In the genomic region with DNA sequence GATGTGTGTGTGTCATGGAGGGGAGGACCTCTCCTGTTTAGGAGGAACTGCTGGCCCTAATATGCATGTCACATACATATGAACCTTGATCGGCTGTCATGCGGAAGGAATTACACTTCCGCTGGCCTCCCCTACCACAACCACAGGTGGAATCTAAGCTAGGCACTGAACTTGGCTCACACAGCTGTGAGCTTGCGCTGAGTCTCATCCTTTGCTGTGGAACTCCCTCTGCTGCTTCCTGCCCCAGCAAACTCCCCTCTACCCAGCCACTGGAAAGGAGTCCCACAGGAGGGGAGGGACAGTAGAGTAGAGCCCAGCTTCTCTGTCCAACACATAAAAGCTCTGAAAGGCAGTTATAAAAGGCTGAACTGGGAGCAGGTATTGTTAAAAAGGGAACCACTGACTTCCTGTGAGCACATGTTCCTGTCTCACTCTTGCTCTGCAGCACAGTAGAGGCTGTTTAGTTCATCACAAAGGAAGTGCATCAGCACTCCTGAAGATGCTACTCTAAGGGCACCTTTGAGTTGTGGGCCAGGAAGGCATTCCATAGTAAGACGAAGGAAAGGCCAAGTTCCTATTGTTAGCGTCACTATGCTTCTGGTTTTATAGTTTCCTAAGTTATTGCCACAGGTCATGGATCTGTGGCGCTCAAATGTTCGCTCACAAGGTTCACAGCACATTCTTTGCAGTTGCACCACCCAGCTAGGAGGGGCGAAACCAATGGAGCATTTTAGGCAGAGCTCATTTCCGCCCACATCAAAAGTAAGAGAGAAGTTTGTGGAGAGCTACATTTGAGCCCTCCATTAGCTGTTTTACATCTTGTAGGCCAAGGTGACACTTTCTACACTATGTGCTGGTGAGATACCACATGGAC, we compare ENCODE assay signal across 9 cellular contexts. TPM values are rescaled to one million over a fixed set of nuclear protein-coding genes. Genes with fewer than 3 reads are reported as not detected.
DNase-seq lines count a peak whose midpoint lies in the region; ATAC-seq and TF ChIP-seq lines count a peak whose summit lies in the region.
"Had no signal": no experiment of that assay in that cellular context is flagged by ENCODE, and none has a peak within 500 bp of the region (broad histone marks: within the 10 kb centered on the region; RNA-seq: fewer than 3 reads in every experiment).

No MANE protein-coding gene starts in this region.

- DNase-seq in GDM1 (lab: John Stamatoyannopoulos, UW) (peak; percentile 66), Kasumi-1 (lab: John Stamatoyannopoulos, UW) (peak; percentile 75 to 76), omental fat pad (ENCODE audit: low spot score) (no peak), D341Med (ENCODE audit: low spot score) (no peak), AG20443 (ENCODE audit: low spot score) (no peak)
- peak; percentile 78 for DNase-seq in activated T-cell treated with anti-CD3 and anti-CD28 coated beads, Interleukin-2, amount 50 U/mL, for 24 hours
- peak; percentile 35 to 83 (median 62) for DNase-seq in naive thymus-derived CD8-positive, alpha-beta T cell

- H3K27ac Mint-ChIP-seq in activated T-cell treated with anti-CD3 and anti-CD28 coated beads, Interleukin-2, amount 50 U/mL, for 24 hours: peak overlapping the region; percentile 97
- H3K27ac Mint-ChIP-seq in naive thymus-derived CD8-positive, alpha-beta T cell: peak overlapping the region; percentile 91 to 98 (median 96)

- no peaks in the 10 kb centered on the region for H3K36me3 Mint-ChIP-seq in activated T-cell treated with anti-CD3 and anti-CD28 coated beads, Interleukin-2, amount 50 U/mL, for 24 hours (ENCODE audit: low read depth)
- H3K36me3 Mint-ChIP-seq in naive thymus-derived CD8-positive, alpha-beta T cell: no peaks in the 10 kb centered on the region

- TF ChIP-seq CTCF in omental fat pad (IDR thresholded peaks at IDR 0.05): no peak

- H3K4me3 Mint-ChIP-seq in activated T-cell treated with anti-CD3 and anti-CD28 coated beads, Interleukin-2, amount 50 U/mL, for 24 hours: peak overlapping the region; percentile 67
- peak overlapping the region; percentile 76 to 94 (median 82) for H3K4me3 Mint-ChIP-seq in naive thymus-derived CD8-positive, alpha-beta T cell

- POLR2A ChIA-PET in naive thymus-derived CD8-positive, alpha-beta T cell (lab: Charles Lee): interaction anchor here (0.6 to 7.3 kb wide), 35 partner anchors 13 to 101 kb away, joined by 3 to 178 read pairs (median 7); a partner anchor contains a TSS

- no peaks in the 10 kb centered on the region for H3K27me3 Mint-ChIP-seq in activated T-cell treated with anti-CD3 and anti-CD28 coated beads, Interleukin-2, amount 50 U/mL, for 24 hours
- no peaks in the 10 kb centered on the region for H3K27me3 Mint-ChIP-seq in naive thymus-derived CD8-positive, alpha-beta T cell

- peak; percentile 70 for ATAC-seq in GM21619 (IDR thresholded peaks at IDR 0.05; ENCODE audit: unreplicated experiment)
- ATAC-seq in naive thymus-derived CD8-positive, alpha-beta T cell: peak; percentile 73 to 82
- no peak for ATAC-seq in omental fat pad (ENCODE audit: low FRiP score)

- peaks cover 90% of the 10 kb centered on the region for H3K4me1 Mint-ChIP-seq in activated T-cell treated with anti-CD3 and anti-CD28 coated beads, Interleukin-2, amount 50 U/mL, for 24 hours (ENCODE audit: low read depth)
- peaks cover 42 to 96% (median 80%) of the 10 kb centered on the region in 4 donors for H3K4me1 Mint-ChIP-seq in naive thymus-derived CD8-positive, alpha-beta T cell

- H3K9me3 Mint-ChIP-seq in activated T-cell treated with anti-CD3 and anti-CD28 coated beads, Interleukin-2, amount 50 U/mL, for 24 hours: no peaks in the 10 kb centered on the region
- peaks cover 0 to 2% (median 0%) of the 10 kb centered on the region in 9 donors for H3K9me3 Mint-ChIP-seq in naive thymus-derived CD8-positive, alpha-beta T cell

RNA-seq across cellular contexts. Expression of a gene that starts 17.7 kb away (rescaled TPM):
- 100 to 1,000 TPM; 906 to 970 TPM for total RNA-seq in naive thymus-derived CD8-positive, alpha-beta T cell
- polyA plus RNA-seq in naive thymus-derived CD8-positive, alpha-beta T cell: 1,000 to 10,000 TPM in 2 of 3 donors, 100 to 1,000 TPM in 1; 980 to 1,253 (median 1,023) TPM
- total RNA-seq in omental fat pad: 100 to 1,000 TPM in 1 of 4 donors, 10 to 100 TPM in 3; 36.5 to 127 (median 67.1) TPM
- total RNA-seq: endothelial cell of umbilical vein had no signal
- polyA plus RNA-seq: endothelial cell of umbilical vein had no signal

Comparison
In these comparisons a context has a peak if more than half of its experiments do, and no peak if none do; other contexts are left out.
1. DNase-seq: peak in GDM1 (single experiment), Kasumi-1 (2 of 2), activated T-cell treated with anti-CD3 and anti-CD28 coated beads, Interleukin-2, amount 50 U/mL, for 24 hours (single experiment) and naive thymus-derived CD8-positive, alpha-beta T cell (10 of 10); none in omental fat pad (single experiment), D341Med (single experiment) and AG20443 (single experiment).
2. RNA of a gene that starts 17.7 kb away (total RNA-seq): 906 to 970 TPM in naive thymus-derived CD8-positive, alpha-beta T cell; 36.5 to 127 TPM in omental fat pad; every median in the first group is over 4 times any median in the second.